17 cellular contexts compared by ENCODE assay signal in genomic region chr6:75986935-75987334, GRCh38.
DNase-seq lines count a peak whose midpoint lies in the region; ATAC-seq and TF ChIP-seq lines count a peak whose summit lies in the region.
"Had no signal": no experiment of that assay in that cellular context is flagged by ENCODE, and none has a peak within 500 bp of the region (broad histone marks: within the 10 kb centered on the region; RNA-seq: fewer than 3 reads in every experiment).

No MANE protein-coding gene starts in this region.

- peaks cover 0 to 3% (median 0%) of the 10 kb centered on the region in 3 experiments; a peak in 1 of 7 replicates for H3K36me3 Mint-ChIP-seq in H9 (ENCODE audit: insufficient read depth in 1 of 3, low read depth in 3 of 3)
- H3K36me3 Mint-ChIP-seq: CD8-positive, alpha-beta T cell had no signal

- no peak overlapping the region for H4K91ac ChIP-seq in H9 (ENCODE audit: insufficient read length, low read depth, low read length)

- no peaks in the 10 kb centered on the region for H3K79me1 ChIP-seq in H9 (ENCODE audit: insufficient read depth, low read depth, low read length, poor library complexity, severe bottlenecking)

- no peak overlapping the region for H3K14ac ChIP-seq in H9 (ENCODE audit: insufficient read depth, low read length)

- H3T11ph ChIP-seq in H9 (ENCODE audit: low read length): no peak overlapping the region

- no CpG with 5 or more reads among the region's 3 CpGs for WGBS in H9 (ENCODE audit: extremely low coverage, insufficient read length, low lambda C conversion rate)
- 56% methylated on average over 3 of the region's 3 CpGs for WGBS in right lobe of liver (ENCODE audit: insufficient coverage, low coverage, low lambda C conversion rate, missing lambda C conversion rate)

- no peak for TF ChIP-seq CTCF in H9 (conservative IDR thresholded peaks at IDR 0.05)
- TF ChIP-seq CTCF in right lobe of liver (IDR thresholded peaks at IDR 0.05): no peak

- no peaks in the 10 kb centered on the region for H3K27me3 ChIP-seq in H9 (ENCODE audit: insufficient read depth, low read length)
- no peaks in the 10 kb centered on the region for H3K27me3 ChIP-seq in NT2/D1 (ENCODE audit: insufficient read depth, insufficient read length)
- no peaks in the 10 kb centered on the region for H3K27me3 ChIP-seq in right lobe of liver
- H3K27me3 ChIP-seq: BLaER1 treated with 17β-estradiol and CSF1 and Interleukin-3, amounts not matched to agents 10 nM and 100 nM had no signal

- no peak overlapping the region for H2BK12ac ChIP-seq in H9 (ENCODE audit: insufficient read length, low read depth, low read length)

- H3K4me2 ChIP-seq in H9 (ENCODE audit: insufficient read depth, insufficient read length, low read length): no peak overlapping the region
- H3K4me2 ChIP-seq: BLaER1 treated with 17β-estradiol and CSF1 and Interleukin-3, amounts not matched to agents 10 nM and 100 nM had no signal

- peaks cover 3% of the 10 kb centered on the region; the same call in 1 of the 2 replicates for H3K27me3 Mint-ChIP-seq in H9 (ENCODE audit: low read depth)
- H3K27me3 Mint-ChIP-seq: B cell had no signal

- H3K9ac ChIP-seq in H9 (ENCODE audit: extremely low read depth, insufficient read length, low read length) (no peak overlapping the region), NT2/D1 (ENCODE audit: insufficient read length, low read depth) (no peak overlapping the region)
- H3K9ac ChIP-seq: BLaER1 treated with 17β-estradiol and CSF1 and Interleukin-3, amounts not matched to agents 10 nM and 100 nM had no signal

- H3K9me3 ChIP-seq in H9 (ENCODE audit: control insufficient read depth, low read depth, low read length) (no peaks in the 10 kb centered on the region), NT2/D1 (ENCODE audit: insufficient read depth, low read length) (no peaks in the 10 kb centered on the region), right lobe of liver (no peaks in the 10 kb centered on the region)
- H3K9me3 ChIP-seq: BLaER1 treated with 17β-estradiol and CSF1 and Interleukin-3, amounts not matched to agents 10 nM and 100 nM had no signal

- intact Hi-C loops in right lobe of liver (cut with DNase I): no loop called here

- no peaks in the 10 kb centered on the region for H3K79me2 ChIP-seq in H9 (ENCODE audit: insufficient read depth, low read length)

- H3K18ac ChIP-seq in H9 (ENCODE audit: insufficient read length, low read depth, low read length): no peak overlapping the region

- H3K4me3 ChIP-seq in NT2/D1 (ENCODE audit: insufficient read length, low read depth) (no peak overlapping the region), right lobe of liver (no peak overlapping the region)
- H3K4me3 ChIP-seq: BLaER1 treated with 17β-estradiol and CSF1 and Interleukin-3, amounts not matched to agents 10 nM and 100 nM had no signal

- H3K4me1 ChIP-seq in H9 (ENCODE audit: insufficient read depth, low read length) (no peaks in the 10 kb centered on the region; the same call in 1 of the 2 replicates), NT2/D1 (ENCODE audit: insufficient read depth, insufficient read length) (no peaks in the 10 kb centered on the region), right lobe of liver (no peaks in the 10 kb centered on the region)
- H3K4me1 ChIP-seq: BLaER1 treated with 17β-estradiol and CSF1 and Interleukin-3, amounts not matched to agents 10 nM and 100 nM had no signal

- DNase-seq in H9: peak; percentile 27
- DNase-seq in NT2/D1 (ENCODE audit: low read depth, low spot score): peak; percentile 46
- DNase-seq in iPS DF 19.7 (ENCODE audit: low read depth, low spot score): peak; percentile 54
- no peak for DNase-seq in amygdala (lab: John Stamatoyannopoulos, UW)
- no peak for DNase-seq in right lobe of liver
- DNase-seq in epidermal melanocyte (ENCODE audit: insufficient read length, low spot score): no peak
- DNase-seq: Calu3; CD8-positive, alpha-beta T cell; DMS79 treated with DMSO at 0.1 percent for 48 hours; GF-D8; HFFc6; KBM-7 had no signal

- no peak overlapping the region for H2BK15ac ChIP-seq in H9 (ENCODE audit: low read depth, low read length)

- H2BK120ac ChIP-seq in H9 (ENCODE audit: low read depth, low read length, poor library complexity, severe bottlenecking): no peak overlapping the region

- H2BK5ac ChIP-seq in H9 (ENCODE audit: insufficient read length, low read length): no peak overlapping the region

- no peak overlapping the region for H3K4ac ChIP-seq in H9 (ENCODE audit: low read depth, low read length)

- H4K5ac ChIP-seq in H9 (ENCODE audit: insufficient read length, low read depth, low read length): no peak overlapping the region

- H2AFZ ChIP-seq in H9 (ENCODE audit: low read length): no peak overlapping the region

- H4K8ac ChIP-seq in H9 (replicated peaks; ENCODE audit: insufficient read length, low read depth, low read length): no peak overlapping the region

- no peaks in the 10 kb centered on the region for H3K23me2 ChIP-seq in H9 (ENCODE audit: insufficient read length, low read depth, low read length, poor library complexity, severe bottlenecking)

- H3K27ac ChIP-seq in H9 (ENCODE audit: insufficient read length, low read depth, low read length) (no peak overlapping the region), right lobe of liver (no peak overlapping the region)
- H3K27ac ChIP-seq: BLaER1 treated with 17β-estradiol and CSF1 and Interleukin-3, amounts not matched to agents 10 nM and 100 nM had no signal

- no peak for ATAC-seq in right lobe of liver
- ATAC-seq: CD8-positive, alpha-beta T cell; HCT116; HepG2 had no signal

- peak overlapping the region in 2 of 3 experiments; percentile 78 to 84; a peak in 4 of 7 replicates for H3K27ac Mint-ChIP-seq in H9
- H3K27ac Mint-ChIP-seq: B cell; CD8-positive, alpha-beta T cell; HFFc6; IgD-negative memory B cell had no signal

- H3K4me3 Mint-ChIP-seq in H9: no peak overlapping the region
- H3K4me3 Mint-ChIP-seq: B cell; CD8-positive, alpha-beta T cell; HFFc6; IgD-negative memory B cell had no signal

- H2AK5ac ChIP-seq in H9 (ENCODE audit: insufficient read length, low read length): no peak overlapping the region

- TF ChIP-seq POLR2A in right lobe of liver (IDR thresholded peaks at IDR 0.05): no peak

- H3K56ac ChIP-seq in H9 (ENCODE audit: insufficient read length, low read depth, low read length): no peak overlapping the region

- no peak overlapping the region for H2BK20ac ChIP-seq in H9 (ENCODE audit: low read depth, low read length, poor library complexity, severe bottlenecking)

- H3K23ac ChIP-seq in H9 (ENCODE audit: insufficient read length, low read depth, low read length): no peak overlapping the region

- H4K20me1 ChIP-seq in H9 (ENCODE audit: control insufficient read depth, insufficient read depth, insufficient read length): no peaks in the 10 kb centered on the region
- H4K20me1 ChIP-seq: BLaER1 treated with 17β-estradiol and CSF1 and Interleukin-3, amounts not matched to agents 10 nM and 100 nM had no signal

- H3K36me3 ChIP-seq in NT2/D1 (ENCODE audit: insufficient read depth, insufficient read length, low read length) (no peaks in the 10 kb centered on the region), right lobe of liver (no peaks in the 10 kb centered on the region)
- H3K36me3 ChIP-seq: BLaER1 treated with 17β-estradiol and CSF1 and Interleukin-3, amounts not matched to agents 10 nM and 100 nM had no signal

- peaks cover 30% of the 10 kb centered on the region in 2 experiments for H3K4me1 Mint-ChIP-seq in H9
- H3K4me1 Mint-ChIP-seq: B cell had no signal

- H3K9me3 Mint-ChIP-seq in H9: peaks cover 2 to 3% of the 10 kb centered on the region in 2 experiments; a peak in 1 of 5 replicates
- H3K9me3 Mint-ChIP-seq: CD8-positive, alpha-beta T cell; HFFc6 had no signal

Comparison
In these comparisons a context has a peak if more than half of its experiments do, and no peak if none do; other contexts are left out.
1. DNase-seq: peak in H9 (single experiment), NT2/D1 (single experiment) and iPS DF 19.7 (single experiment); none in amygdala (0 of 56), right lobe of liver (0 of 3) and epidermal melanocyte (single experiment).